ENCODE assay signal across 8 cellular contexts in genomic region chr1:151327903-151328674, GRCh38. TPM values are rescaled to one million over a fixed set of nuclear protein-coding genes. Genes with fewer than 3 reads are reported as not detected.
DNase-seq lines count a peak whose midpoint lies in the region; ATAC-seq and TF ChIP-seq lines count a peak whose summit lies in the region.

No MANE protein-coding gene starts in this region.

- no peaks in the 10 kb centered on the region for H3K9me3 Mint-ChIP-seq in activated CD8-positive, alpha-beta T cell treated with anti-CD3 and anti-CD28 coated beads, Interleukin-2, amount 10 ng/mL, durations not matched to agents 7 days and 5 days (ENCODE audit: insufficient read depth)

- peak overlapping the region; percentile 97 for H3K27ac Mint-ChIP-seq in activated CD8-positive, alpha-beta T cell treated with anti-CD3 and anti-CD28 coated beads, Interleukin-2, amount 10 ng/mL, durations not matched to agents 7 days and 5 days

- intact Hi-C loops in psoas muscle (cut with DNase I), result loop anchor here (1.0 to 5.0 kb wide), 3 partner anchors 15 to 46 kb away; partner anchors contain the start of gene ZNF687 (in 1 of the 2)

- peak overlapping the region; percentile 97 for H3K4me3 ChIP-seq in cardiac muscle cell
- peak overlapping the region; percentile 92 for H3K4me3 ChIP-seq in psoas muscle

- peaks cover 32% of the 10 kb centered on the region for H3K4me1 Mint-ChIP-seq in activated CD8-positive, alpha-beta T cell treated with anti-CD3 and anti-CD28 coated beads, Interleukin-2, amount 10 ng/mL, durations not matched to agents 7 days and 5 days (ENCODE audit: low read depth)

- CTCF ChIA-PET in activated CD8-positive, alpha-beta T cell treated with anti-CD3 and anti-CD28 coated beads, Interleukin-2, amount 10 ng/mL, durations not matched to agents 7 days and 5 days (lab: Charles Lee), result interaction anchor here (0.6 to 7.2 kb wide), 14 partner anchors 10 to 228 kb away, joined by 3 to 104 read pairs (median 8); partner anchors contain the start of gene PSMB4

- peak; percentile 66 for DNase-seq in NCI-H748 (lab: John Stamatoyannopoulos, UW; ENCODE audit: unreplicated experiment)
- DNase-seq in NCI-H748 treated with DMSO at 0.1 percent for 48 hours (lab: John Stamatoyannopoulos, UW), result no peak
- peak; percentile 32 for DNase-seq in activated CD8-positive, alpha-beta T cell treated with anti-CD3 and anti-CD28 coated beads, Interleukin-2, amount 10 ng/mL, durations not matched to agents 7 days and 5 days
- no peak for DNase-seq in cardiac muscle cell (ENCODE audit: low read depth in 1 of 2, low spot score in 1 of 2)
- peak in 1 of 2 donors; percentile 32 for DNase-seq in psoas muscle
- no peak for DNase-seq in inferior parietal cortex (ENCODE audit: extremely low spot score)
- DNase-seq in hepatic stellate cell (ENCODE audit: low spot score), result no peak

- 16 to 18% (median 17%) methylated on average over 34 of the region's 34 CpGs for WGBS in psoas muscle, 3 donors

- no peaks in the 10 kb centered on the region for H3K36me3 ChIP-seq in cardiac muscle cell
- H3K36me3 ChIP-seq in psoas muscle (ENCODE audit: insufficient read depth in 1 of 2, low read depth in 1 of 2), result peaks cover 6 to 28% of the 10 kb centered on the region in 2 donors

- H3K36me3 Mint-ChIP-seq in activated CD8-positive, alpha-beta T cell treated with anti-CD3 and anti-CD28 coated beads, Interleukin-2, amount 10 ng/mL, durations not matched to agents 7 days and 5 days (ENCODE audit: low read depth), result peaks cover 29% of the 10 kb centered on the region

- H3K27me3 ChIP-seq in cardiac muscle cell (no peaks in the 10 kb centered on the region), psoas muscle (ENCODE audit: insufficient read depth in 3 of 3, low read length in 2 of 3) (no peaks in the 10 kb centered on the region)

- H3K27me3 Mint-ChIP-seq in activated CD8-positive, alpha-beta T cell treated with anti-CD3 and anti-CD28 coated beads, Interleukin-2, amount 10 ng/mL, durations not matched to agents 7 days and 5 days (ENCODE audit: low read depth), result no peaks in the 10 kb centered on the region

- no peak for TF ChIP-seq CTCF in cardiac muscle cell (IDR thresholded peaks at IDR 0.05; ENCODE audit: low read depth, low read length)
- no peak for TF ChIP-seq CTCF in psoas muscle (IDR thresholded peaks at IDR 0.05)

- peak overlapping the region; percentile 86 for H3K4me3 Mint-ChIP-seq in activated CD8-positive, alpha-beta T cell treated with anti-CD3 and anti-CD28 coated beads, Interleukin-2, amount 10 ng/mL, durations not matched to agents 7 days and 5 days

- H3K27ac ChIP-seq in cardiac muscle cell (peak overlapping the region; percentile 99), psoas muscle (peak overlapping the region; percentile 96)

- H3K9me3 ChIP-seq in cardiac muscle cell (ENCODE audit: low read depth) (no peaks in the 10 kb centered on the region), psoas muscle (no peaks in the 10 kb centered on the region)

- ATAC-seq in HG03280 (IDR thresholded peaks at IDR 0.05; ENCODE audit: unreplicated experiment), result peak; percentile 4
- ATAC-seq in activated CD8-positive, alpha-beta T cell treated with anti-CD3 and anti-CD28 coated beads, Interleukin-2, amount 10 ng/mL, durations not matched to agents 7 days and 5 days, result peak; percentile 22
- peak; percentile 9 to 28 (median 17) for ATAC-seq in psoas muscle

- POLR2A ChIA-PET in activated CD8-positive, alpha-beta T cell treated with anti-CD3 and anti-CD28 coated beads, Interleukin-2, amount 10 ng/mL, durations not matched to agents 7 days and 5 days (lab: Charles Lee), result interaction anchor here (0.6 to 2.8 kb wide), 14 partner anchors 8 to 988 kb away, joined by 3 to 29 read pairs (median 6); partner anchors contain the start of genes CGN, MRPL9, PSMB4 and PSMD4

- peaks cover 14% of the 10 kb centered on the region for H3K4me1 ChIP-seq in cardiac muscle cell (ENCODE audit: low read depth)
- H3K4me1 ChIP-seq in psoas muscle, result peaks cover 25% of the 10 kb centered on the region

RNA-seq across cellular contexts. Expression of gene PI4KB, which starts 0.9 kb away (rescaled TPM):
- 10 to 100 TPM; 56.0 to 70.2 TPM for total RNA-seq in activated CD8-positive, alpha-beta T cell treated with anti-CD3 and anti-CD28 coated beads, Interleukin-2, amount 10 ng/mL, durations not matched to agents 7 days and 5 days
- total RNA-seq in cardiac muscle cell, result 35.7 and 53.5 TPM in 2 replicates
- polyA plus RNA-seq in cardiac muscle cell, result 46.0 and 62.6 TPM in 2 replicates
- 10 to 100 TPM; 51.9 to 96.4 (median 78.8) TPM for total RNA-seq in psoas muscle
- 10 to 100 TPM; 42.6 to 66.3 (median 53.2) TPM for polyA plus RNA-seq in psoas muscle

RNA-seq across cellular contexts. Expression of gene RFX5, which starts 19.0 kb away (rescaled TPM):
- total RNA-seq in activated CD8-positive, alpha-beta T cell treated with anti-CD3 and anti-CD28 coated beads, Interleukin-2, amount 10 ng/mL, durations not matched to agents 7 days and 5 days, result 10 to 100 TPM; 59.3 to 63.9 TPM
- total RNA-seq in cardiac muscle cell (67.8 and 87.2 TPM in 2 replicates), psoas muscle (10 to 100 TPM; 16.9 to 38.7 (median 21.6) TPM)
- polyA plus RNA-seq in cardiac muscle cell (51.3 and 52.4 TPM in 2 replicates), psoas muscle (10 to 100 TPM in 1 of 3 donors, 1 to 10 TPM in 2; 4.7 to 36.3 (median 8.5) TPM)

RNA-seq across cellular contexts. Expression of gene SELENBP1, which starts 44.4 kb away (rescaled TPM):
- total RNA-seq in activated CD8-positive, alpha-beta T cell treated with anti-CD3 and anti-CD28 coated beads, Interleukin-2, amount 10 ng/mL, durations not matched to agents 7 days and 5 days, result not detected
- total RNA-seq in cardiac muscle cell (47.1 and 73.5 TPM in 2 replicates), psoas muscle (10 to 100 TPM; 19.7 to 89.2 (median 56.3) TPM)
- polyA plus RNA-seq in cardiac muscle cell (43.6 and 69.0 TPM in 2 replicates), psoas muscle (10 to 100 TPM; 12.7 to 41.2 (median 26.7) TPM)

RNA-seq across cellular contexts. Expression of gene ZNF687, which starts 46.0 kb away (rescaled TPM):
- total RNA-seq in activated CD8-positive, alpha-beta T cell treated with anti-CD3 and anti-CD28 coated beads, Interleukin-2, amount 10 ng/mL, durations not matched to agents 7 days and 5 days, result 10 to 100 TPM; 25.5 to 26.6 TPM
- 31.9 and 48.5 TPM in 2 replicates for total RNA-seq in cardiac muscle cell
- polyA plus RNA-seq in cardiac muscle cell, result 3.6 and 5.4 TPM in 2 replicates
- total RNA-seq in psoas muscle, result 10 to 100 TPM; 10.6 to 14.8 (median 13.1) TPM
- 10 to 100 TPM in 1 of 3 donors, 1 to 10 TPM in 2; 4.6 to 13.5 (median 5.0) TPM for polyA plus RNA-seq in psoas muscle

Comparison
In these comparisons a context has a peak if more than half of its experiments do, and no peak if none do; other contexts are left out.
1. DNase-seq: peak in NCI-H748 (single experiment) and activated CD8-positive, alpha-beta T cell treated with anti-CD3 and anti-CD28 coated beads, Interleukin-2, amount 10 ng/mL, durations not matched to agents 7 days and 5 days (single experiment); none in NCI-H748 treated with DMSO at 0.1 percent for 48 hours (single experiment), cardiac muscle cell (0 of 2), inferior parietal cortex (single experiment) and hepatic stellate cell (single experiment).
2. RNA of gene SELENBP1, which starts 44.4 kb away (total RNA-seq): 47.1 to 73.5 TPM in cardiac muscle cell and 19.7 to 89.2 TPM in psoas muscle; not detected in activated CD8-positive, alpha-beta T cell treated with anti-CD3 and anti-CD28 coated beads, Interleukin-2, amount 10 ng/mL, durations not matched to agents 7 days and 5 days; every median in the first group is over 10 times any median in the second.
3. Peak in every context shown above with its lines, with median percentiles within 50 percentile points of each other: ATAC-seq.